Comparison of ENCODE assay signal across 9 cellular contexts in genomic region chr7:134750083-134751062, GRCh38. TPM values are rescaled to one million over a fixed set of nuclear protein-coding genes. Genes with fewer than 3 reads are reported as not detected.
A peak's percentile ranks its signal among the peaks of the same experiment; 100 is the strongest.
DNase-seq lines count a peak whose midpoint lies in the region; ATAC-seq and TF ChIP-seq lines count a peak whose summit lies in the region.
"Had no signal": no experiment of that assay in that cellular context is flagged by ENCODE, and none has a peak within 500 bp of the region (broad histone marks: within the 10 kb centered on the region; RNA-seq: fewer than 3 reads in every experiment).

No MANE protein-coding gene starts in this region.

- TF ChIP-seq CTCF in HFFc6 (IDR thresholded peaks at IDR 0.05): peak; percentile 87

- 0 out of 2 replicates have a peak, but pooled peaks cover 5% of the 10 kb centered on the region for H3K36me3 Mint-ChIP-seq in HFFc6 (ENCODE audit: low read depth)
- H3K36me3 Mint-ChIP-seq in activated naive CD8-positive, alpha-beta T cell treated with anti-CD3 and anti-CD28 coated beads, Interleukin-2, amount 10 ng/mL, durations not matched to agents 7 days and 5 days: no peaks in the 10 kb centered on the region

- DNase-seq in ELR (ENCODE audit: low read depth): peak; percentile 48
- DNase-seq in HFFc6: no peak
- peak; percentile 15 for DNase-seq in SKM-1 (lab: John Stamatoyannopoulos, UW; ENCODE audit: unreplicated experiment)
- DNase-seq in activated naive CD8-positive, alpha-beta T cell treated with anti-CD3 and anti-CD28 coated beads, Interleukin-2, amount 10 ng/mL, durations not matched to agents 7 days and 5 days: peak; percentile 55
- peak in 33 of 51 donors; percentile 1 to 62 (median 21) for DNase-seq in hypothalamus (lab: John Stamatoyannopoulos, UW)
- DNase-seq in stimulated activated CD4-positive, alpha-beta T cell treated with anti-CD3 and anti-CD28 coated beads, Interleukin-1b, Interleukin-23, amount 100 ng/mL, for 1 hour (ENCODE audit: low read depth in 2 of 2): peak; percentile 36 to 44
- no peak for DNase-seq in mesenteric fat pad (ENCODE audit: low spot score)
- DNase-seq in SHP77 treated with DMSO at 0.1 percent for 48 hours (lab: John Stamatoyannopoulos, UW): no peak

- H3K4me1 Mint-ChIP-seq in HFFc6 (ENCODE audit: low read depth): peaks cover 75% of the 10 kb centered on the region
- H3K4me1 Mint-ChIP-seq in activated naive CD8-positive, alpha-beta T cell treated with anti-CD3 and anti-CD28 coated beads, Interleukin-2, amount 10 ng/mL, durations not matched to agents 7 days and 5 days: peaks cover 1% of the 10 kb centered on the region
- H3K4me1 Mint-ChIP-seq: activated naive CD4-positive, alpha-beta T cell treated with anti-CD3 and anti-CD28 coated beads, Interleukin-2, amount 50 U/mL, for 24 hours had no signal

- no peak overlapping the region for H3K4me3 Mint-ChIP-seq in HFFc6
- H3K4me3 Mint-ChIP-seq in activated naive CD8-positive, alpha-beta T cell treated with anti-CD3 and anti-CD28 coated beads, Interleukin-2, amount 10 ng/mL, durations not matched to agents 7 days and 5 days: no peak overlapping the region
- H3K4me3 Mint-ChIP-seq: activated naive CD4-positive, alpha-beta T cell treated with anti-CD3 and anti-CD28 coated beads, Interleukin-2, amount 50 U/mL, for 24 hours had no signal

- peak overlapping the region; percentile 48; the same call in 1 of the 2 replicates for H3K27ac Mint-ChIP-seq in HFFc6
- no peak overlapping the region for H3K27ac Mint-ChIP-seq in activated naive CD8-positive, alpha-beta T cell treated with anti-CD3 and anti-CD28 coated beads, Interleukin-2, amount 10 ng/mL, durations not matched to agents 7 days and 5 days
- H3K27ac Mint-ChIP-seq: activated naive CD4-positive, alpha-beta T cell treated with anti-CD3 and anti-CD28 coated beads, Interleukin-2, amount 50 U/mL, for 24 hours had no signal

- H3K27me3 Mint-ChIP-seq in HFFc6 (ENCODE audit: insufficient read depth): no peaks in the 10 kb centered on the region; the same call in 1 of the 2 replicates
- no peaks in the 10 kb centered on the region for H3K27me3 Mint-ChIP-seq in activated naive CD8-positive, alpha-beta T cell treated with anti-CD3 and anti-CD28 coated beads, Interleukin-2, amount 10 ng/mL, durations not matched to agents 7 days and 5 days
- H3K27me3 Mint-ChIP-seq: activated naive CD4-positive, alpha-beta T cell treated with anti-CD3 and anti-CD28 coated beads, Interleukin-2, amount 50 U/mL, for 24 hours had no signal

- ATAC-seq in activated naive CD8-positive, alpha-beta T cell treated with anti-CD3 and anti-CD28 coated beads, Interleukin-2, amount 10 ng/mL, durations not matched to agents 7 days and 5 days (ENCODE audit: low read depth): peak; percentile 83

- H3K9me3 Mint-ChIP-seq in HFFc6: no peaks in the 10 kb centered on the region
- no peaks in the 10 kb centered on the region for H3K9me3 Mint-ChIP-seq in activated naive CD8-positive, alpha-beta T cell treated with anti-CD3 and anti-CD28 coated beads, Interleukin-2, amount 10 ng/mL, durations not matched to agents 7 days and 5 days
- H3K9me3 Mint-ChIP-seq: activated naive CD4-positive, alpha-beta T cell treated with anti-CD3 and anti-CD28 coated beads, Interleukin-2, amount 50 U/mL, for 24 hours had no signal

- POLR2A ChIA-PET in activated naive CD8-positive, alpha-beta T cell treated with anti-CD3 and anti-CD28 coated beads, Interleukin-2, amount 10 ng/mL, durations not matched to agents 7 days and 5 days (lab: Charles Lee): interaction anchor here (1.0 kb wide), 1 partner anchor 103 kb away, joined by 3 read pairs; no protein-coding TSS in a partner anchor

RNA-seq across cellular contexts. Expression of gene CALD1, which starts 29.1 kb away (rescaled TPM):
- 1,000 to 10,000 TPM; 1,066 to 1,726 (median 1,102) TPM for total RNA-seq in HFFc6 (2021; fragmentation: NEBNext Ultra II Directional; extraction: Animal tissue kit (Norgen Biotek cat#: 25700))
- total RNA-seq in activated naive CD8-positive, alpha-beta T cell treated with anti-CD3 and anti-CD28 coated beads, Interleukin-2, amount 10 ng/mL, durations not matched to agents 7 days and 5 days: not detected
- 227 TPM for total RNA-seq in mesenteric fat pad

Comparison
In these comparisons a context has a peak if more than half of its experiments do, and no peak if none do; other contexts are left out.
1. DNase-seq: peak in ELR (single experiment), SKM-1 (single experiment), activated naive CD8-positive, alpha-beta T cell treated with anti-CD3 and anti-CD28 coated beads, Interleukin-2, amount 10 ng/mL, durations not matched to agents 7 days and 5 days (single experiment), hypothalamus (33 of 51) and stimulated activated CD4-positive, alpha-beta T cell treated with anti-CD3 and anti-CD28 coated beads, Interleukin-1b, Interleukin-23, amount 100 ng/mL, for 1 hour (2 of 2); none in HFFc6 (single experiment), mesenteric fat pad (single experiment) and SHP77 treated with DMSO at 0.1 percent for 48 hours (single experiment).
2. RNA of gene CALD1, which starts 29.1 kb away (total RNA-seq): 1,066 to 1,726 TPM in HFFc6 and 227 TPM in mesenteric fat pad (single experiment); not detected in activated naive CD8-positive, alpha-beta T cell treated with anti-CD3 and anti-CD28 coated beads, Interleukin-2, amount 10 ng/mL, durations not matched to agents 7 days and 5 days; every median in the first group is over 100 times any median in the second.